21 cellular contexts compared by ENCODE assay signal in genomic region chr15:44315773-44316465, GRCh38.
"Had no signal": no experiment of that assay in that cellular context is flagged by ENCODE, and none has a peak within 500 bp of the region (broad histone marks: within the 10 kb centered on the region; RNA-seq: fewer than 3 reads in every experiment).

No MANE protein-coding gene starts in this region.

- H3K27ac Mint-ChIP-seq: activated CD4-positive, alpha-beta memory T cell treated with anti-CD3 and anti-CD28 coated beads, Interleukin-2, amount 10 ng/mL, durations not matched to agents 7 days and 5 days; activated CD8-positive, alpha-beta memory T cell treated with anti-CD3 and anti-CD28 coated beads, Interleukin-2, amount 10 ng/mL, durations not matched to agents 7 days and 5 days; activated T-helper 2 cell treated with anti-CD3 and anti-CD28 coated beads, Interferon-gamma antibody, Interleukin-2, Interleukin-4, amounts not matched to agents 10 μg/mL and 5 μg/mL and 100 μg/mL, durations not matched to agents 14 hours and 24 hours and 36 hours had no signal

- H3K9me3 Mint-ChIP-seq: activated CD4-positive, alpha-beta memory T cell treated with anti-CD3 and anti-CD28 coated beads, Interleukin-2, amount 10 ng/mL, durations not matched to agents 7 days and 5 days; activated T-helper 2 cell treated with anti-CD3 and anti-CD28 coated beads, Interferon-gamma antibody, Interleukin-2, Interleukin-4, amounts not matched to agents 10 μg/mL and 5 μg/mL and 100 μg/mL, durations not matched to agents 14 hours and 24 hours and 36 hours had no signal

- H3K27me3 Mint-ChIP-seq: activated CD4-positive, alpha-beta memory T cell treated with anti-CD3 and anti-CD28 coated beads, Interleukin-2, amount 10 ng/mL, durations not matched to agents 7 days and 5 days; activated CD8-positive, alpha-beta memory T cell treated with anti-CD3 and anti-CD28 coated beads, Interleukin-2, amount 10 ng/mL, durations not matched to agents 7 days and 5 days; brain had no signal

- H3K4me3 Mint-ChIP-seq: activated CD4-positive, alpha-beta memory T cell treated with anti-CD3 and anti-CD28 coated beads, Interleukin-2, amount 10 ng/mL, durations not matched to agents 7 days and 5 days; activated CD8-positive, alpha-beta memory T cell treated with anti-CD3 and anti-CD28 coated beads, Interleukin-2, amount 10 ng/mL, durations not matched to agents 7 days and 5 days; brain had no signal

- ATAC-seq: activated CD8-positive, alpha-beta memory T cell treated with anti-CD3 and anti-CD28 coated beads, Interleukin-2, amount 10 ng/mL, durations not matched to agents 7 days and 5 days; esophagus mucosa; gastroesophageal sphincter; heart right ventricle; stimulated activated naive CD8-positive, alpha-beta T cell treated with anti-CD3 and anti-CD28 coated beads, Interleukin-15, Interleukin-2, amounts not matched to agents 100 U/mL and 50 U/mL, for 24 hours had no signal

- DNase-seq: activated CD4-positive, alpha-beta memory T cell treated with anti-CD3 and anti-CD28 coated beads, Interleukin-2, amount 10 ng/mL, durations not matched to agents 7 days and 5 days; activated CD4-positive, alpha-beta T cell treated with anti-CD3 and anti-CD28 coated beads for 48 hours; activated CD4-positive, CD25-positive, alpha-beta regulatory T cell; activated CD8-positive, alpha-beta memory T cell treated with anti-CD3 and anti-CD28 coated beads, Interleukin-2, amount 10 ng/mL, durations not matched to agents 7 days and 5 days; activated naive CD4-positive, alpha-beta T cell treated with Interleukin-2 at 50 U/mL for 16 hours; activated T-cell treated with anti-CD3 and anti-CD28 coated beads, Interleukin-2, amount 50 U/mL, for 1 hour; anterior cingulate cortex; caudate nucleus; effector CD8-positive, alpha-beta T cell; heart right ventricle; mesenchymal stem cell; stimulated activated CD4-positive, alpha-beta T cell treated with anti-CD3 and anti-CD28 coated beads, Interleukin-12 subunit alpha, Interleukin-12 subunit beta, amount 100 ng/mL, for 4 hours; stimulated activated CD4-positive, alpha-beta T cell treated with anti-CD3 and anti-CD28 coated beads, Interleukin-1b, Interleukin-23, amount 100 ng/mL, for 48 hours; stimulated activated CD8-positive, alpha-beta memory T cell treated with anti-CD3 and anti-CD28 coated beads, Interleukin-4, amount 100 ng/mL, for 48 hours; stimulated activated naive CD8-positive, alpha-beta T cell treated with anti-CD3 and anti-CD28 coated beads, Interleukin-15, Interleukin-2, amounts not matched to agents 100 U/mL and 50 U/mL, for 24 hours; T-helper 2 cell; trophoblast cell had no signal

- H3K4me1 Mint-ChIP-seq: brain had no signal
